In the genomic region with DNA sequence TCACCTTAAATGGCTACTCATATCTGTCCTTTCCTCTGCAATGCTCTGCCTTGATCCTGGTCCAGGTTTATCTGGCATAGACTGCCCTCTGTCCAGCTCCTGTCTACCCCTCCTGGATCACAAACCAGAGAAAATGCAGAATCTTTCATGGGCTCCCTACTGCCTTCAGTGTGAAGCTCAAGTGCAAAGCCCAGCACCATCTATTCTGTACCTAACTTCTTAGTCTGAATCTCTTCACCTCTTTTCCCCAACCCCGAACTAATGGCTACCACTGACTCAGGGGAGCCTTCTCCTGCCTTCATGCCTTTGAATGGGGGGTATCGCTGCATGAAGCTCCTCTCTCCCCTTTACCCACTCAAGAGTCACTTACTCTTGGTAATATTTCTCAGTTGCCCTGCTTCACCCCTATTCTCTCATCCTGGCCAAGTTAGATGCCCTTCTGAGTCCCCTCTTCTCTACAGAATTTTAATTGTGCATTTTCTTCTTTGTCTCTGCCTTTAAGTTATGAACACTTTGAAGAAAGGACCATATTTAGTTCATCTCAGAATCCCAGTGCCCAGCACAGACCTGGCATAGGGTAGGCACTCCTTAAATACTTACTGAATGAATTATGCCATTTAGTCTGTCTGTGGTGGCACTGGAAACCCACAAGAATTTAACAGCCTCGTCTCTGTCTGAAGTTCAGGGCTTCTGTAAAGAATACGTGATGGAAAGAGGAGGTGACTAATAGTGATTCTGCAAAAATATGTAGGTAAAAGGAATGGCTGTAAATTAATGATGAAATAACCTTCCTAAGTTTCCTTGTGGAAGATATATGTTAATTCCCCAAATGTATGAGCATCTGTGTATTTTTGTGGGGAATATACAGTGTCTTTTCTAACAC, we compare ENCODE assay signal across 9 cellular contexts.
A peak's percentile ranks its signal among the peaks of the same experiment; 100 is the strongest.
DNase-seq lines count a peak whose midpoint lies in the region; TF ChIP-seq lines count a peak whose summit lies in the region.
"Had no signal": no experiment of that assay in that cellular context is flagged by ENCODE, and none has a peak within 500 bp of the region (broad histone marks: within the 10 kb centered on the region; RNA-seq: fewer than 3 reads in every experiment).

No MANE protein-coding gene starts in this region.

- H3K27ac Mint-ChIP-seq in MCF 10A (ENCODE audit: low read depth, unreplicated experiment) (peak overlapping the region; percentile 87), osteocyte (ENCODE audit: unreplicated experiment) (peak overlapping the region; percentile 50)

- no peak overlapping the region; the same call in 1 of the 2 replicates for H2AFZ ChIP-seq in OCI-LY7 (ENCODE audit: low read length)

- peaks cover 4% of the 10 kb centered on the region; the same call in 1 of the 2 replicates for H3K36me3 ChIP-seq in OCI-LY7 (ENCODE audit: insufficient read depth, low read length)
- H3K36me3 ChIP-seq: ovary, stomach had no signal

- no peaks in the 10 kb centered on the region for H3K9me2 ChIP-seq in OCI-LY7 (ENCODE audit: insufficient read depth, low read length)

- BruUV-seq in OCI-LY7 (replicated peaks; lab: Mats Ljungman, UMichigan) (no TSS peak), MCF 10A (replicated peaks; lab: Mats Ljungman, UMichigan) (TSS peak; percentile 69)

- peak overlapping the region; percentile 10; the same call in 1 of the 2 replicates for H3K4me2 ChIP-seq in OCI-LY7 (ENCODE audit: low read length)

- CTCF ChIA-PET in OCI-LY7 (lab: Charles Lee; ENCODE audit: unreplicated experiment), result no interaction called here
- CTCF ChIA-PET in MCF 10A (lab: Yijun Ruan, JAX), result interaction anchor here (0.6 to 1.3 kb wide), 5 partner anchors 10 to 238 kb away, joined by 3 to 4 read pairs (median 3); no protein-coding TSS in a partner anchor
- CTCF ChIA-PET in HEK293T (lab: Yijun Ruan, JAX), result no interaction called here

- peaks cover 51% of the 10 kb centered on the region for H3K4me1 ChIP-seq in OCI-LY7 (ENCODE audit: insufficient read depth, low read length, poor library complexity, severe bottlenecking)

- H3K36me3 Mint-ChIP-seq in MCF 10A (ENCODE audit: insufficient read depth, unreplicated experiment), result no peaks in the 10 kb centered on the region
- H3K36me3 Mint-ChIP-seq in osteocyte (ENCODE audit: unreplicated experiment), result peaks cover 2% of the 10 kb centered on the region

- no peaks in the 10 kb centered on the region for H3K27me3 Mint-ChIP-seq in MCF 10A (ENCODE audit: insufficient read depth, unreplicated experiment)
- no peaks in the 10 kb centered on the region for H3K27me3 Mint-ChIP-seq in osteocyte (ENCODE audit: unreplicated experiment)

- POLR2A ChIA-PET in OCI-LY7 (lab: Charles Lee) (interaction anchor here (0.5 to 1.6 kb wide), 3 partner anchors 10 to 59 kb away, joined by 4 to 10 read pairs (median 5); no protein-coding TSS in a partner anchor), MCF 10A (lab: Yijun Ruan, JAX) (interaction anchor here (0.7 to 2.5 kb wide), 11 partner anchors 10 to 190 kb away, joined by 3 to 10 read pairs (median 4); no protein-coding TSS in a partner anchor), HEK293T (lab: Yijun Ruan, JAX) (no interaction called here)

- peaks cover 14% of the 10 kb centered on the region; the same call in 1 of the 2 replicates for H3K9me3 ChIP-seq in OCI-LY7 (ENCODE audit: low read length)
- H3K9me3 ChIP-seq: ovary, stomach had no signal

- H4K20me1 ChIP-seq in OCI-LY7 (ENCODE audit: insufficient read depth, low read length), result no peaks in the 10 kb centered on the region

- H3K9me3 Mint-ChIP-seq in MCF 10A (ENCODE audit: unreplicated experiment), result peaks cover 19% of the 10 kb centered on the region
- peaks cover 3% of the 10 kb centered on the region for H3K9me3 Mint-ChIP-seq in osteocyte (ENCODE audit: unreplicated experiment)

- H3K4me3 Mint-ChIP-seq in MCF 10A (ENCODE audit: unreplicated experiment) (peak overlapping the region; percentile 33), osteocyte (ENCODE audit: unreplicated experiment) (no peak overlapping the region)

- H3K79me2 ChIP-seq in OCI-LY7 (ENCODE audit: insufficient read depth, low read depth, low read length), result no peaks in the 10 kb centered on the region

- TF ChIP-seq CTCF in OCI-LY7 (conservative IDR thresholded peaks at IDR 0.05; ENCODE audit: low read length) (no peak), MCF 10A (IDR thresholded peaks at IDR 0.05; ENCODE audit: unreplicated experiment) (no peak), osteocyte (IDR thresholded peaks at IDR 0.05) (no peak)

- intact Hi-C loops in OCI-LY7 (cut with micrococcal nuclease; ENCODE audit: unreplicated experiment), result no loop called here
- intact Hi-C loops in MCF 10A (cut with micrococcal nuclease), result loop anchor here (1.0 to 2.0 kb wide), 2 partner anchors 58 to 192 kb away; a partner anchor contains a TSS

- no peak overlapping the region for H3K27ac ChIP-seq in OCI-LY7 (ENCODE audit: low read depth, low read length, poor library complexity, severe bottlenecking)
- H3K27ac ChIP-seq: ovary, stomach had no signal

- DNase-seq in GM04504 (ENCODE audit: low read depth) (peak; percentile 29), OCI-LY7 (ENCODE audit: low spot score) (no peak), MCF 10A (ENCODE audit: unreplicated experiment) (peak; percentile 87), osteocyte (ENCODE audit: extremely low spot score, unreplicated experiment) (no peak), medulla oblongata (ENCODE audit: extremely low spot score) (no peak), epidermal melanocyte (ENCODE audit: insufficient read length, low spot score) (no peak), HEK293T (ENCODE audit: extremely low spot score) (no peak)
- DNase-seq: ovary, stomach had no signal

- H3K4me1 Mint-ChIP-seq in MCF 10A (ENCODE audit: insufficient read depth, unreplicated experiment) (peaks cover 61% of the 10 kb centered on the region), osteocyte (ENCODE audit: unreplicated experiment) (peaks cover 53% of the 10 kb centered on the region)

- H3K4me3 ChIP-seq in OCI-LY7 (ENCODE audit: low read depth, low read length, poor library complexity, severe bottlenecking), result no peak overlapping the region
- H3K4me3 ChIP-seq: ovary, stomach had no signal

TF ChIP-seq in HEK293T, 16 proteins besides CTCF, POLR2A, EP300 and RAD21:
- TF ChIP-seq LEF1 (IDR thresholded peaks at IDR 0.05; ENCODE audit: borderline replicate concordance) (no peak), CTBP1 (IDR thresholded peaks at IDR 0.05; ENCODE audit: borderline replicate concordance) (no peak), FOXM1 (IDR thresholded peaks at IDR 0.05; ENCODE audit: borderline replicate concordance) (no peak), TARDBP (IDR thresholded peaks at IDR 0.05) (no peak), NFRKB (IDR thresholded peaks at IDR 0.05) (no peak), FOXK2 (IDR thresholded peaks at IDR 0.05) (no peak), ZNF384 (IDR thresholded peaks at IDR 0.05) (no peak), L3MBTL2 (conservative IDR thresholded peaks at IDR 0.05) (no peak), SUZ12 (IDR thresholded peaks at IDR 0.05) (no peak), HDGF (IDR thresholded peaks at IDR 0.05; ENCODE audit: borderline replicate concordance) (no peak), BHLHE40 (IDR thresholded peaks at IDR 0.05; ENCODE audit: borderline replicate concordance) (no peak), ARNT (IDR thresholded peaks at IDR 0.05) (no peak), ELF4 (IDR thresholded peaks at IDR 0.05) (no peak), FOXA1 (IDR thresholded peaks at IDR 0.05) (no peak), SP1 (IDR thresholded peaks at IDR 0.05) (no peak)
- TF ChIP-seq, protein P1, sequence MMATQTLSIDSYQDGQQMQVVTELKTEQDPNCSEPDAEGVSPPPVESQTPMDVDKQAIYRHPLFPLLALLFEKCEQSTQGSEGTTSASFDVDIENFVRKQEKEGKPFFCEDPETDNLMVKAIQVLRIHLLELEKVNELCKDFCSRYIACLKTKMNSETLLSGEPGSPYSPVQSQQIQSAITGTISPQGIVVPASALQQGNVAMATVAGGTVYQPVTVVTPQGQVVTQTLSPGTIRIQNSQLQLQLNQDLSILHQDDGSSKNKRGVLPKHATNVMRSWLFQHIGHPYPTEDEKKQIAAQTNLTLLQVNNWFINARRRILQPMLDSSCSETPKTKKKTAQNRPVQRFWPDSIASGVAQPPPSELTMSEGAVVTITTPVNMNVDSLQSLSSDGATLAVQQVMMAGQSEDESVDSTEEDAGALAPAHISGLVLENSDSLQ (IDR thresholded peaks at IDR 0.05), result no peak

Comparison
In these comparisons a context has a peak if more than half of its experiments do, and no peak if none do; other contexts are left out.
1. DNase-seq: peak in GM04504 (single experiment) and MCF 10A (single experiment); none in OCI-LY7 (single experiment), osteocyte (single experiment), medulla oblongata (single experiment), epidermal melanocyte (single experiment) and HEK293T (single experiment).